Comparison of ENCODE assay signal across 8 cellular contexts in the genomic region with DNA sequence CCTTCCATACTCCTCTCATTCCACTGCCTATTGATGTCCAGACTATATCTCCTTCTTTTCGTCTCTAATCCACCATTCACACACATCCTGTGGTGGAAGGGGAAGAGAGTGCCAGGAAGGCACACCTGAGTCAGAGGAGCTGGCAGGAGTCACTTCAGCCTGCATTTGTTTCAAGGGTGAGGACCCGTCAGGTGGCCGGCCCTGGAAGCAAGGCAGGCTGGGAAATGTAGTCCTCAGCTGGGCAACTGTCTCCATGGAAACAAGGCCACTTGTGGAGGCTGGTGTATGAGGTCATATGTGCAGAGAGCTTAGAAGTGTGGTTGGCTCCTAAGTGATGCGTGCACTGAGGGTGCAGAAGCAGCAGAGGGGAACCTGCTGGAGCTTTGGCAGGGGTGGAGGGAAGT.
DNase-seq lines count a peak whose midpoint lies in the region; ATAC-seq and TF ChIP-seq lines count a peak whose summit lies in the region.

No MANE protein-coding gene starts in this region.

- no peak for TF ChIP-seq CTCF in glutamatergic neuron (IDR thresholded peaks at IDR 0.05; ENCODE audit: partially characterized antibody, unreplicated experiment)
- no peak for TF ChIP-seq CTCF in type B pancreatic cell (conservative IDR thresholded peaks at IDR 0.05)

- H3K27ac Mint-ChIP-seq in glutamatergic neuron (ENCODE audit: unreplicated experiment) (no peak overlapping the region), type B pancreatic cell (no peak overlapping the region)
- no peak overlapping the region for H3K27ac Mint-ChIP-seq in effector memory CD8-positive, alpha-beta T cell

- H3K9me3 Mint-ChIP-seq in glutamatergic neuron (ENCODE audit: unreplicated experiment) (no peaks in the 10 kb centered on the region), type B pancreatic cell (peaks cover 4% of the 10 kb centered on the region)
- peaks cover 0 to 7% of the 10 kb centered on the region in 2 donors for H3K9me3 Mint-ChIP-seq in effector memory CD8-positive, alpha-beta T cell

- ATAC-seq in GM18498 (IDR thresholded peaks at IDR 0.05; ENCODE audit: unreplicated experiment) (peak; percentile 88), HG03135 (IDR thresholded peaks at IDR 0.05; ENCODE audit: unreplicated experiment) (peak; percentile 80), HG02852 (IDR thresholded peaks at IDR 0.05; ENCODE audit: unreplicated experiment) (no peak)
- no peak for ATAC-seq in effector memory CD8-positive, alpha-beta T cell (replicated peaks)

- DNase-seq in ACHN (peak; percentile 65), RKO (ENCODE audit: low spot score) (peak; percentile 70), glutamatergic neuron (peak; percentile 69), type B pancreatic cell (ENCODE audit: extremely low spot score, unreplicated experiment) (no peak)
- no peak for DNase-seq in effector memory CD8-positive, alpha-beta T cell

- H3K4me3 Mint-ChIP-seq in glutamatergic neuron (ENCODE audit: unreplicated experiment) (no peak overlapping the region), type B pancreatic cell (no peak overlapping the region)
- no peak overlapping the region for H3K4me3 Mint-ChIP-seq in effector memory CD8-positive, alpha-beta T cell

- H3K27me3 Mint-ChIP-seq in glutamatergic neuron (ENCODE audit: unreplicated experiment) (peaks cover 3% of the 10 kb centered on the region), type B pancreatic cell (peaks cover 41% of the 10 kb centered on the region)
- peaks cover 0 to 34% of the 10 kb centered on the region in 2 donors for H3K27me3 Mint-ChIP-seq in effector memory CD8-positive, alpha-beta T cell

- H3K36me3 Mint-ChIP-seq in glutamatergic neuron (ENCODE audit: unreplicated experiment) (no peaks in the 10 kb centered on the region), type B pancreatic cell (no peaks in the 10 kb centered on the region)
- H3K36me3 Mint-ChIP-seq in effector memory CD8-positive, alpha-beta T cell (ENCODE audit: insufficient read depth), result no peaks in the 10 kb centered on the region

- in situ Hi-C loops in ACHN (cut with HindIII; ENCODE audit: low pct_ligation_motif_present, low pct_unique_long_range_greater_than_20kb, low sequenced_read_pairs), result loop anchor here (25.0 kb wide), 2 partner anchors 287 to 712 kb away; a partner anchor contains a TSS

- H3K4me1 Mint-ChIP-seq in glutamatergic neuron (ENCODE audit: low read depth, unreplicated experiment) (peaks cover 4% of the 10 kb centered on the region), type B pancreatic cell (ENCODE audit: unreplicated experiment) (peaks cover 24% of the 10 kb centered on the region)
- H3K4me1 Mint-ChIP-seq in effector memory CD8-positive, alpha-beta T cell (ENCODE audit: low read depth in 2 of 2), result no peaks in the 10 kb centered on the region

Comparison
In these comparisons a context has a peak if more than half of its experiments do, and no peak if none do; other contexts are left out.
1. DNase-seq: peak in ACHN (single experiment), RKO (single experiment) and glutamatergic neuron (single experiment); none in effector memory CD8-positive, alpha-beta T cell (0 of 3) and type B pancreatic cell (single experiment).
2. ATAC-seq: peak in GM18498 (single experiment) and HG03135 (single experiment); none in effector memory CD8-positive, alpha-beta T cell (single experiment) and HG02852 (single experiment).